ENCODE assay signal across 17 cellular contexts in the genomic region with DNA sequence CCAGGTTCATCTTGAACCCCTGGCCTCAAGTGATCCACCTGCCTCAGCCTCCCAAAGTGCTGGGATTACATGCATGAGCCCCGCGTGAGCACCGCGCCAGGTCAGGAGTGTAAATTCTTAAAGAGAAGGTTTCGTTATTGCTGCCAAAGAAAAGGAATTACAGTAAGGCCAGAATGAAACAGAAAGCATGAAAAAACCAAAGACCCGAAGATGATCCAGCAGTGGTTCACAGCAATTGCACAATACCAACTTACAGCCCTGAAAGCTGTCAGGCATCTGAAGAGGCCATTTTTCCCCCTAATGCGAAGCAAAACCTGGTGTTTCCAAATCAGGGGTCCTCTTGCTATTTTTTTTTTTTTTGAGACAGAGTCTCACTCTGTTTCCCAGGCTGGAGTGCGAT. TPM values are rescaled to one million over a fixed set of nuclear protein-coding genes. Genes with fewer than 3 reads are reported as not detected.
DNase-seq lines count a peak whose midpoint lies in the region; ATAC-seq and TF ChIP-seq lines count a peak whose summit lies in the region.
"Had no signal": no experiment of that assay in that cellular context is flagged by ENCODE, and none has a peak within 500 bp of the region (broad histone marks: within the 10 kb centered on the region; RNA-seq: fewer than 3 reads in every experiment).

No MANE protein-coding gene starts in this region.

- POLR2A ChIA-PET in WTC11 (lab: Charles Lee) = no interaction called here

- H3K4me3 Mint-ChIP-seq in natural killer cell treated with Interleukin-12 subunit alpha and Interleukin-12 subunit beta and Interleukin-15 and Interleukin-18, amount 100 ng/mL, for 72 hours = peak overlapping the region; percentile 5
- no peak overlapping the region for H3K4me3 Mint-ChIP-seq in natural killer cell
- no peak overlapping the region for H3K4me3 Mint-ChIP-seq in WTC11
- H3K4me3 Mint-ChIP-seq: activated naive CD4-positive, alpha-beta T cell treated with anti-CD3 and anti-CD28 coated beads for 36 hours; naive thymus-derived CD8-positive, alpha-beta T cell had no signal

- H3K27ac Mint-ChIP-seq in natural killer cell treated with Interleukin-12 subunit alpha and Interleukin-12 subunit beta and Interleukin-15 and Interleukin-18, amount 100 ng/mL, for 72 hours = peak overlapping the region; percentile 48 to 97
- H3K27ac Mint-ChIP-seq in natural killer cell (no peak overlapping the region), WTC11 (peak overlapping the region; percentile 65; the same call in 1 of the 2 replicates)
- H3K27ac Mint-ChIP-seq: activated naive CD4-positive, alpha-beta T cell treated with anti-CD3 and anti-CD28 coated beads for 36 hours had no signal

- CTCF ChIA-PET in WTC11 (lab: Charles Lee) = no interaction called here

- H3K9me3 ChIP-seq in left lung (no peaks in the 10 kb centered on the region), ascending aorta (no peaks in the 10 kb centered on the region), stomach (no peaks in the 10 kb centered on the region)
- H3K9me3 ChIP-seq: A549 had no signal

- peak; percentile 67 to 92 for ATAC-seq in natural killer cell treated with Interleukin-12 subunit alpha and Interleukin-12 subunit beta and Interleukin-15 and Interleukin-18, amount 100 ng/mL, for 72 hours
- ATAC-seq in natural killer cell (no peak), WTC11 (no peak), left lung (peak; percentile 38), HG03442 (IDR thresholded peaks at IDR 0.05; ENCODE audit: unreplicated experiment) (no peak)
- ATAC-seq: A549; naive thymus-derived CD8-positive, alpha-beta T cell had no signal

- H3K4me1 ChIP-seq in left lung (peaks cover 0 to 27% of the 10 kb centered on the region in 2 donors), ascending aorta (no peaks in the 10 kb centered on the region), stomach (peaks cover 6 to 38% (median 20%) of the 10 kb centered on the region in 4 donors)
- H3K4me1 ChIP-seq: A549 had no signal

- H3K27ac ChIP-seq in left lung (peak overlapping the region in 1 of 2 donors; percentile 37), ascending aorta (no peak overlapping the region), stomach (peak overlapping the region in 1 of 5 donors; percentile 10)
- H3K27ac ChIP-seq: A549 had no signal

- H3K27me3 Mint-ChIP-seq in natural killer cell treated with Interleukin-12 subunit alpha and Interleukin-12 subunit beta and Interleukin-15 and Interleukin-18, amount 100 ng/mL, for 72 hours = no peaks in the 10 kb centered on the region
- H3K27me3 Mint-ChIP-seq in natural killer cell (ENCODE audit: low read depth in 2 of 2) = no peaks in the 10 kb centered on the region
- H3K27me3 Mint-ChIP-seq in WTC11 (ENCODE audit: low read depth) = no peaks in the 10 kb centered on the region
- H3K27me3 Mint-ChIP-seq: naive thymus-derived CD8-positive, alpha-beta T cell had no signal

- TF ChIP-seq POLR2A in stomach (IDR thresholded peaks at IDR 0.05) = no peak

- DNase-seq in natural killer cell treated with Interleukin-12 subunit alpha and Interleukin-12 subunit beta and Interleukin-15 and Interleukin-18, amount 100 ng/mL, for 72 hours (ENCODE audit: low spot score) = no peak
- DNase-seq in natural killer cell = no peak
- DNase-seq in WTC11 (ENCODE audit: low spot score) = no peak
- DNase-seq in left lung = no peak
- DNase-seq in NCI-H1048 (lab: John Stamatoyannopoulos, UW) = no peak
- no peak for DNase-seq in ascending aorta (ENCODE audit: low spot score in 2 of 2)
- no peak for DNase-seq in stomach
- DNase-seq: activated CD4-positive, alpha-beta T cell treated with anti-CD3 and anti-CD28 coated beads, Interleukin-2, amount 50 U/mL, for 48 hours; activated naive CD4-positive, alpha-beta T cell treated with anti-CD3 and anti-CD28 coated beads for 36 hours; DMS 273 treated with DMSO at 0.1 percent for 48 hours; mammary epithelial cell; naive thymus-derived CD8-positive, alpha-beta T cell; stimulated activated CD4-positive, alpha-beta T cell treated with anti-CD3 and anti-CD28 coated beads, Interleukin-2, amount 100 ng/mL, for 24 hours; SW 1271 had no signal

- WGBS in stomach, 5 donors = 83 to 93% (median 86%) methylated on average over 8 of the region's 8 CpGs

- H3K36me3 Mint-ChIP-seq in natural killer cell treated with Interleukin-12 subunit alpha and Interleukin-12 subunit beta and Interleukin-15 and Interleukin-18, amount 100 ng/mL, for 72 hours = peaks cover 30% of the 10 kb centered on the region
- H3K36me3 Mint-ChIP-seq in natural killer cell (peaks cover 31% of the 10 kb centered on the region), WTC11 (peaks cover 50% of the 10 kb centered on the region)

- no peak overlapping the region for H3K4me3 ChIP-seq in left lung
- no peak overlapping the region for H3K4me3 ChIP-seq in ascending aorta
- H3K4me3 ChIP-seq in stomach = no peak overlapping the region
- H3K4me3 ChIP-seq: A549 had no signal

- H3K36me3 ChIP-seq in left lung (peaks cover 8 to 87% of the 10 kb centered on the region in 2 donors), ascending aorta (peaks cover 60 to 67% of the 10 kb centered on the region in 2 donors), stomach (peaks cover 71 to 93% (median 83%) of the 10 kb centered on the region in 4 donors)

- intact Hi-C loops in natural killer cell (cut with micrococcal nuclease) (no loop called here), left lung (cut with DNase I) (no loop called here), ascending aorta (cut with DNase I) (no loop called here), stomach (cut with DNase I; ENCODE audit: low total_unique reads) (no loop called here)

- H3K9me3 Mint-ChIP-seq in natural killer cell treated with Interleukin-12 subunit alpha and Interleukin-12 subunit beta and Interleukin-15 and Interleukin-18, amount 100 ng/mL, for 72 hours = no peaks in the 10 kb centered on the region
- no peaks in the 10 kb centered on the region for H3K9me3 Mint-ChIP-seq in natural killer cell
- no peaks in the 10 kb centered on the region for H3K9me3 Mint-ChIP-seq in WTC11
- H3K9me3 Mint-ChIP-seq: activated naive CD4-positive, alpha-beta T cell treated with anti-CD3 and anti-CD28 coated beads for 36 hours; naive thymus-derived CD8-positive, alpha-beta T cell had no signal

- no peaks in the 10 kb centered on the region for H3K27me3 ChIP-seq in left lung
- H3K27me3 ChIP-seq in ascending aorta = no peaks in the 10 kb centered on the region
- no peaks in the 10 kb centered on the region for H3K27me3 ChIP-seq in stomach

- TF ChIP-seq CTCF in natural killer cell (IDR thresholded peaks at IDR 0.05) = no peak
- no peak for TF ChIP-seq CTCF in WTC11 (IDR thresholded peaks at IDR 0.05)
- TF ChIP-seq CTCF in left lung (IDR thresholded peaks at IDR 0.05) = no peak
- no peak for TF ChIP-seq CTCF in ascending aorta (IDR thresholded peaks at IDR 0.05)
- TF ChIP-seq CTCF in stomach (IDR thresholded peaks at IDR 0.05) = no peak

- no peak for TF ChIP-seq EP300 in stomach (IDR thresholded peaks at IDR 0.05)

- peaks cover 7 to 25% of the 10 kb centered on the region in 2 donors for H3K4me1 Mint-ChIP-seq in natural killer cell treated with Interleukin-12 subunit alpha and Interleukin-12 subunit beta and Interleukin-15 and Interleukin-18, amount 100 ng/mL, for 72 hours (ENCODE audit: low read depth in 2 of 2)
- H3K4me1 Mint-ChIP-seq in natural killer cell (peaks cover 12 to 27% of the 10 kb centered on the region in 2 donors), WTC11 (no peaks in the 10 kb centered on the region)

TF ChIP-seq in WTC11, 78 proteins besides CTCF, POLR2A, EP300 and RAD21 (continues in another document):
- TF ChIP-seq NFE2L1 (CRISPR knock-in tag; IDR thresholded peaks at IDR 0.05) (no peak), TP53 (CRISPR knock-in tag; IDR thresholded peaks at IDR 0.05) (no peak), ZNF396 (CRISPR knock-in tag; IDR thresholded peaks at IDR 0.05; ENCODE audit: borderline replicate concordance) (no peak), PRRX2 (CRISPR knock-in tag; IDR thresholded peaks at IDR 0.05) (no peak), FOXJ3 (CRISPR knock-in tag; IDR thresholded peaks at IDR 0.05; ENCODE audit: borderline replicate concordance) (no peak)

RNA-seq across cellular contexts. Expression of a gene that starts 10.3 kb away (rescaled TPM):
- 10 to 100 TPM; 88.2 to 94.1 TPM for total RNA-seq in natural killer cell treated with Interleukin-12 subunit alpha and Interleukin-12 subunit beta and Interleukin-15 and Interleukin-18, amount 100 ng/mL, for 72 hours
- total RNA-seq in natural killer cell (100 to 1,000 TPM in 2 of 3 donors, 10 to 100 TPM in 1; 86.4 to 120 (median 108) TPM), WTC11 (2021) (42.4 to 49.4 TPM (median 47.4 TPM) in 3 replicates), left lung (10 to 100 TPM; 64.9 to 81.8 TPM), ascending aorta (113 TPM), stomach (100 to 1,000 TPM in 2 of 5 donors, 10 to 100 TPM in 3; 12.1 to 126 (median 94.7) TPM)
- polyA plus RNA-seq in stomach = 10 to 100 TPM; 23.5 to 59.1 (median 41.2) TPM

RNA-seq across cellular contexts. Expression of a gene that starts 20.6 kb away (rescaled TPM):
- total RNA-seq in natural killer cell treated with Interleukin-12 subunit alpha and Interleukin-12 subunit beta and Interleukin-15 and Interleukin-18, amount 100 ng/mL, for 72 hours = 100 to 1,000 TPM; 108 to 171 TPM
- total RNA-seq in natural killer cell = 10 to 100 TPM; 16.3 to 22.4 (median 18.5) TPM
- 119 to 124 TPM (median 123 TPM) in 3 replicates for total RNA-seq in WTC11 (2021)
- 10 to 100 TPM; 48.7 to 73.3 TPM for total RNA-seq in left lung
- 118 TPM for total RNA-seq in ascending aorta
- total RNA-seq in stomach = 10 to 100 TPM; 20.9 to 48.8 (median 36.2) TPM
- polyA plus RNA-seq in stomach = 10 to 100 TPM; 32.1 to 39.6 (median 38.0) TPM

RNA-seq across cellular contexts. Expression of a gene that starts 25.6 kb away (rescaled TPM):
- under 1 TPM in 1 of 2 donors, not detected in 1; 0.43 TPM for total RNA-seq in natural killer cell treated with Interleukin-12 subunit alpha and Interleukin-12 subunit beta and Interleukin-15 and Interleukin-18, amount 100 ng/mL, for 72 hours
- total RNA-seq in natural killer cell (1 to 10 TPM; 4.0 to 8.1 (median 7.9) TPM), WTC11 (2021) (1.1 to 1.5 TPM (median 1.5 TPM) in 3 replicates), left lung (under 1 TPM; 0.29 to 0.73 TPM), ascending aorta (1.9 TPM), stomach (1 to 10 TPM in 1 of 5 donors, under 1 TPM in 2, not detected in 2; 0.45 to 1.1 (median 0.87) TPM)
- polyA plus RNA-seq in stomach = 1 to 10 TPM in 1 of 3 donors, under 1 TPM in 1, not detected in 1; 0.12 to 1.2 TPM
- total RNA-seq: G401 had no signal

RNA-seq across cellular contexts. Expression of a gene that starts 37.1 kb away (rescaled TPM):
- 10 to 100 TPM; 53.4 to 60.4 TPM for total RNA-seq in natural killer cell treated with Interleukin-12 subunit alpha and Interleukin-12 subunit beta and Interleukin-15 and Interleukin-18, amount 100 ng/mL, for 72 hours
- total RNA-seq in natural killer cell = 100 to 1,000 TPM in 2 of 3 donors, 10 to 100 TPM in 1; 97.8 to 118 (median 102) TPM
- 18.4 to 24.0 TPM (median 19.0 TPM) in 3 replicates for total RNA-seq in WTC11 (2021)
- total RNA-seq in left lung = 100 to 1,000 TPM; 141 to 147 TPM
- 214 TPM for total RNA-seq in ascending aorta
- total RNA-seq in stomach = 100 to 1,000 TPM in 3 of 5 donors, 10 to 100 TPM in 2; 37.1 to 277 (median 112) TPM
- polyA plus RNA-seq in stomach = 10 to 100 TPM; 25.1 to 47.3 (median 26.9) TPM

RNA-seq across cellular contexts. Expression of a gene that starts 48.3 kb away (rescaled TPM):
- total RNA-seq in natural killer cell treated with Interleukin-12 subunit alpha and Interleukin-12 subunit beta and Interleukin-15 and Interleukin-18, amount 100 ng/mL, for 72 hours = 10 to 100 TPM; 34.4 to 56.8 TPM
- total RNA-seq in natural killer cell (10 to 100 TPM; 17.0 to 21.2 (median 20.2) TPM), WTC11 (2021) (52.4 to 57.6 TPM (median 53.5 TPM) in 3 replicates), left lung (10 to 100 TPM; 47.6 to 51.4 TPM), ascending aorta (61.8 TPM), stomach (100 to 1,000 TPM in 1 of 5 donors, 10 to 100 TPM in 4; 38.5 to 121 (median 76.8) TPM)
- polyA plus RNA-seq in stomach = 10 to 100 TPM; 28.1 to 38.8 (median 37.0) TPM

Comparison
In these comparisons a context has a peak if more than half of its experiments do, and no peak if none do; other contexts are left out.
1. ATAC-seq: peak in natural killer cell treated with Interleukin-12 subunit alpha and Interleukin-12 subunit beta and Interleukin-15 and Interleukin-18, amount 100 ng/mL, for 72 hours (2 of 2) and left lung (single experiment); none in natural killer cell (0 of 3), WTC11 (single experiment) and HG03442 (single experiment).
2. H3K27ac Mint-ChIP-seq: peak in natural killer cell treated with Interleukin-12 subunit alpha and Interleukin-12 subunit beta and Interleukin-15 and Interleukin-18, amount 100 ng/mL, for 72 hours (2 of 2) and WTC11 (single experiment); none in natural killer cell (0 of 2).